8 cellular contexts compared by ENCODE assay signal in the genomic region with DNA sequence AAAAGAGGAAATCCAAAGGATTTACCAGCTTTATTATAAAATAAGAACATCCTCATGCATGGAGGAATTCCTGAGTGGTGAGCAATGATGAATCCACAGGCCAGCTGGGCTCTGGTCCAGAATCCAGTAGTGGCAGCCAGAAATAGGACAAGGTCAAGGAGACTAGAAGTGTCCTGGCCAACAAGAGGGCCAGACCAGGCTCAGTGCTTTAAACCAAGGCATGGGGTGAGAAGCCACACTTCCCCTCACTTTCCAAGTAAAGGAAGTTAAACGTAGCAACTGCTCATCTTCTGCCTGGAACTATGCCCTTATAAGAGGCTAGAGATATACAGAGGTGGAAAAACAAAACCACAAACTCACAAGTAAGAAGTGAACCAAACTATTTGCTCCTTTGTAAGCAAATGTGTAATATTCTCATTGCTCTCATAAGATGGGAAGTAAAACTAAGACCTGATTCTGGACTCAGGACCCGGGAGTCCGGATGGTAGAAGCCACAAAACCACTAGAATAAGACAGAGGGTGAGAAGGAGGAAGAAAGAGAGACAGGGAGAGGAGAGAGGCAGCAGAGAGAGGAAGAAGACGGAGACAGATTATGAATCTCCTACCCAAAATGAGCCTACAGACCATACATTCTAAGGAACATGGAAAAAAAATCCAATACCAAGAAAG.
A peak's percentile ranks its signal among the peaks of the same experiment; 100 is the strongest.
DNase-seq lines count a peak whose midpoint lies in the region; ATAC-seq and TF ChIP-seq lines count a peak whose summit lies in the region.

No MANE protein-coding gene starts in this region.

- peak overlapping the region; percentile 11 for H3K4me3 Mint-ChIP-seq in activated CD4-positive, alpha-beta T cell treated with anti-CD3 and anti-CD28 coated beads, Interleukin-2, amount 10 ng/mL, durations not matched to agents 24 days and 14 days

- H3K27ac Mint-ChIP-seq in activated CD4-positive, alpha-beta T cell treated with anti-CD3 and anti-CD28 coated beads, Interleukin-2, amount 10 ng/mL, durations not matched to agents 24 days and 14 days = no peak overlapping the region

- H3K36me3 ChIP-seq in adipocyte (ENCODE audit: control insufficient read depth, insufficient read depth, low read length, severe bottlenecking) (peaks cover 5% of the 10 kb centered on the region), upper lobe of left lung (no peaks in the 10 kb centered on the region)

- DNase-seq in activated CD4-positive, alpha-beta T cell treated with anti-CD3 and anti-CD28 coated beads, Interleukin-2, amount 10 ng/mL, durations not matched to agents 24 days and 14 days = peak; percentile 61
- DNase-seq in activated CD4-positive, alpha-beta T cell treated with anti-CD3 and anti-CD28 coated beads, Interleukin-2, amount 50 U/mL, for 48 hours = no peak
- peak; percentile 84 for DNase-seq in adipocyte (ENCODE audit: low read depth)
- DNase-seq in hepatic stellate cell (ENCODE audit: low spot score) = peak; percentile 50
- peak in 1 of 2 donors; percentile 63 for DNase-seq in upper lobe of left lung
- no peak for DNase-seq in DMS153 (lab: John Stamatoyannopoulos, UW)

- no peak for TF ChIP-seq EP300 in upper lobe of left lung (IDR thresholded peaks at IDR 0.05)

- peaks cover 11% of the 10 kb centered on the region for H3K9me3 ChIP-seq in adipocyte (ENCODE audit: control insufficient read depth, low read length)
- H3K9me3 ChIP-seq in upper lobe of left lung = peaks cover 0 to 12% (median 6%) of the 10 kb centered on the region in 4 donors

- peaks cover 13% of the 10 kb centered on the region for H3K4me1 Mint-ChIP-seq in activated CD4-positive, alpha-beta T cell treated with anti-CD3 and anti-CD28 coated beads, Interleukin-2, amount 10 ng/mL, durations not matched to agents 24 days and 14 days

- no peak for TF ChIP-seq CTCF in upper lobe of left lung (IDR thresholded peaks at IDR 0.05)

- peak overlapping the region; percentile 51 for H3K4me3 ChIP-seq in adipocyte (ENCODE audit: low read length)
- H3K4me3 ChIP-seq in upper lobe of left lung = no peak overlapping the region

- peaks cover 9% of the 10 kb centered on the region for H3K36me3 Mint-ChIP-seq in activated CD4-positive, alpha-beta T cell treated with anti-CD3 and anti-CD28 coated beads, Interleukin-2, amount 10 ng/mL, durations not matched to agents 24 days and 14 days (ENCODE audit: low read depth)

- H3K27me3 Mint-ChIP-seq in activated CD4-positive, alpha-beta T cell treated with anti-CD3 and anti-CD28 coated beads, Interleukin-2, amount 10 ng/mL, durations not matched to agents 24 days and 14 days = peaks cover 10% of the 10 kb centered on the region

- peak overlapping the region; percentile 62 for H3K9ac ChIP-seq in adipocyte (ENCODE audit: low read length)

- H3K27ac ChIP-seq in upper lobe of left lung = no peak overlapping the region

- TF ChIP-seq POLR2A in upper lobe of left lung (IDR thresholded peaks at IDR 0.05) = no peak

- ATAC-seq in upper lobe of left lung (ENCODE audit: low FRiP score in 2 of 2) = peak; percentile 67 to 84
- no peak for ATAC-seq in HG02798 (IDR thresholded peaks at IDR 0.05; ENCODE audit: poor library complexity, unreplicated experiment)
- ATAC-seq in HG02970 (IDR thresholded peaks at IDR 0.05; ENCODE audit: low FRiP score, unreplicated experiment) = no peak

- intact Hi-C loops in activated CD4-positive, alpha-beta T cell treated with anti-CD3 and anti-CD28 coated beads, Interleukin-2, amount 10 ng/mL, durations not matched to agents 24 days and 14 days (cut with micrococcal nuclease) = no loop called here

- no peaks in the 10 kb centered on the region for H3K27me3 ChIP-seq in adipocyte (replicated peaks; ENCODE audit: control insufficient read depth, insufficient read depth, low read length)
- H3K27me3 ChIP-seq in upper lobe of left lung = no peaks in the 10 kb centered on the region

- WGBS in upper lobe of left lung, 2 donors = 49 to 64% methylated on average over 4 of the region's 4 CpGs

- H3K4me1 ChIP-seq in adipocyte (ENCODE audit: control insufficient read depth, insufficient read depth, low read length) (peaks cover 40% of the 10 kb centered on the region), upper lobe of left lung (peaks cover 6 to 11% (median 8%) of the 10 kb centered on the region in 4 donors)

- peaks cover 3% of the 10 kb centered on the region for H3K9me3 Mint-ChIP-seq in activated CD4-positive, alpha-beta T cell treated with anti-CD3 and anti-CD28 coated beads, Interleukin-2, amount 10 ng/mL, durations not matched to agents 24 days and 14 days

Comparison
In these comparisons a context has a peak if more than half of its experiments do, and no peak if none do; other contexts are left out.
1. DNase-seq: peak in activated CD4-positive, alpha-beta T cell treated with anti-CD3 and anti-CD28 coated beads, Interleukin-2, amount 10 ng/mL, durations not matched to agents 24 days and 14 days (single experiment), adipocyte (single experiment) and hepatic stellate cell (single experiment); none in activated CD4-positive, alpha-beta T cell treated with anti-CD3 and anti-CD28 coated beads, Interleukin-2, amount 50 U/mL, for 48 hours (0 of 2) and DMS153 (single experiment).
2. ATAC-seq: peak in upper lobe of left lung (2 of 2); none in HG02798 (single experiment) and HG02970 (single experiment).